ENCODE assay signal across 21 cellular contexts in genomic region chr5:178777557-178777956, GRCh38. TPM values are rescaled to one million over a fixed set of nuclear protein-coding genes. Genes with fewer than 3 reads are reported as not detected.
A peak's percentile ranks its signal among the peaks of the same experiment; 100 is the strongest.
DNase-seq lines count a peak whose midpoint lies in the region; ATAC-seq, FAIRE-seq and TF ChIP-seq lines count a peak whose summit lies in the region.
"Had no signal": no experiment of that assay in that cellular context is flagged by ENCODE, and none has a peak within 500 bp of the region (broad histone marks: within the 10 kb centered on the region; RNA-seq: fewer than 3 reads in every experiment).

No MANE protein-coding gene starts in this region.

- in situ Hi-C loops in HepG2 (cut with HindIII; ENCODE audit: extremely low pct_ligation_motif_present, low pct_unique_long_range_greater_than_20kb): no loop called here

- CTCF ChIA-PET in HepG2 (lab: Yijun Ruan, JAX; ENCODE audit: low intra/inter-chr PET ratio, low total read pairs): no interaction called here

- H4K20me1 ChIP-seq in DND-41 (ENCODE audit: insufficient read depth, low read length) (no peaks in the 10 kb centered on the region), HepG2 (ENCODE audit: insufficient read depth, low read length) (no peaks in the 10 kb centered on the region)

- POLR2A ChIA-PET in HepG2 (lab: Yijun Ruan, JAX): no interaction called here

- FAIRE-seq in HepG2 (lab: Jason Lieb, UNC): no peak
- FAIRE-seq: GM18507 had no signal

- TF ChIP-seq RAD21 in HepG2 (CRISPR knock-in tag; IDR thresholded peaks at IDR 0.05): no peak

- no peak overlapping the region for H3K4me3 ChIP-seq in DND-41 (ENCODE audit: low read depth in 1 of 2, low read length in 2 of 2)
- H3K4me3 ChIP-seq in adrenal gland: no peak overlapping the region
- H3K4me3 ChIP-seq in HepG2 (replicated peaks in 1 of 3; ENCODE audit: insufficient read depth in 1 of 3, low read depth in 2 of 3, low read length in 3 of 3): no peak overlapping the region
- H3K4me3 ChIP-seq in colonic mucosa: no peak overlapping the region
- H3K4me3 ChIP-seq: breast epithelium, neural progenitor cell had no signal

- H3K27me3 ChIP-seq in DND-41 (ENCODE audit: insufficient read depth, low read length, poor library complexity) (peaks cover 5% of the 10 kb centered on the region), adrenal gland (no peaks in the 10 kb centered on the region), HepG2 (ENCODE audit: control insufficient read depth in 1 of 2, insufficient read depth in 2 of 2, low read length in 2 of 2) (peaks cover 7 to 21% of the 10 kb centered on the region in 2 experiments; a peak in 3 of 5 replicates), colonic mucosa (no peaks in the 10 kb centered on the region)
- H3K27me3 ChIP-seq: breast epithelium, neural progenitor cell had no signal

- H3K27ac ChIP-seq in DND-41 (ENCODE audit: low read length): no peak overlapping the region
- no peak overlapping the region for H3K27ac ChIP-seq in adrenal gland
- no peak overlapping the region for H3K27ac ChIP-seq in HepG2 (ENCODE audit: extremely low read length, insufficient read depth, low read length)
- H3K27ac ChIP-seq in colonic mucosa: no peak overlapping the region
- H3K27ac ChIP-seq: breast epithelium, neural progenitor cell, WERI-Rb-1 had no signal

- TF ChIP-seq POLR2A in adrenal gland (IDR thresholded peaks at IDR 0.05) (no peak), HepG2 (IDR thresholded peaks at IDR 0.05; ENCODE audit: insufficient read depth in 1 of 2, low read depth in 2 of 2, low read length in 2 of 2) (no peak)

- TF ChIP-seq EP300 in HepG2 (IDR thresholded peaks at IDR 0.05; ENCODE audit: low read depth in 2 of 2, low read length in 2 of 2): no peak
- TF ChIP-seq EP300 in HepG2 (CRISPR knock-in tag; IDR thresholded peaks at IDR 0.05; ENCODE audit: borderline replicate concordance): no peak

- DNase-seq in DND-41: peak; percentile 34
- peak; percentile 99 for DNase-seq in MV-4-11 (lab: John Stamatoyannopoulos, UW)
- peak in 5 of 7 donors; percentile 16 to 57 (median 26) for DNase-seq in adrenal gland
- no peak for DNase-seq in sciatic nerve (ENCODE audit: low spot score)
- DNase-seq in HepG2 (ENCODE audit: low spot score): no peak
- no peak for DNase-seq in amniotic stem cell (lab: John Stamatoyannopoulos, UW)
- DNase-seq in colonic mucosa: no peak
- DNase-seq: activated CD4-positive, alpha-beta memory T cell treated with anti-CD3 and anti-CD28 coated beads, Interleukin-2, amount 10 ng/mL, durations not matched to agents 7 days and 5 days; activated T-cell treated with anti-CD3 and anti-CD28 coated beads, Interleukin-2, amount 50 U/mL, for 4 hours; Karpas-422; NCI-H2171; NCI-H526 treated with DMSO at 0.1 percent for 48 hours; PC-3; SHP77 treated with DMSO at 0.1 percent for 48 hours; stimulated activated CD4-positive, alpha-beta T cell treated with anti-CD3 and anti-CD28 coated beads, Interleukin-12 subunit alpha, Interleukin-12 subunit beta, amount 100 ng/mL, for 4 hours; stimulated activated CD8-positive, alpha-beta memory T cell treated with anti-CD3 and anti-CD28 coated beads, Interleukin-4, amount 100 ng/mL, for 48 hours; T-helper 17 cell; WERI-Rb-1 had no signal

- H3K36me3 ChIP-seq in DND-41 (ENCODE audit: insufficient read depth, low read length) (no peaks in the 10 kb centered on the region), adrenal gland (replicated peaks in 1 of 2) (no peaks in the 10 kb centered on the region), HepG2 (replicated peaks in 1 of 2; ENCODE audit: control insufficient read depth in 1 of 2, insufficient read depth in 2 of 2, low read length in 2 of 2) (no peaks in the 10 kb centered on the region), colonic mucosa (no peaks in the 10 kb centered on the region)
- H3K36me3 ChIP-seq: breast epithelium, neural progenitor cell, WERI-Rb-1 had no signal

- 58 to 73% (median 65%) methylated on average over 8 of the region's 8 CpGs for WGBS in adrenal gland, 4 donors
- 87% methylated on average over 8 of the region's 8 CpGs for WGBS in HepG2 (ENCODE audit: low lambda C conversion rate)

- no peak for TF ChIP-seq CTCF in DND-41 (IDR thresholded peaks at IDR 0.05; ENCODE audit: borderline replicate concordance, extremely low read depth, low read length, poor library complexity, severe bottlenecking)
- TF ChIP-seq CTCF in adrenal gland (IDR thresholded peaks at IDR 0.05): no peak
- no peak for TF ChIP-seq CTCF in HepG2 (CRISPR knock-in tag; IDR thresholded peaks at IDR 0.05)
- no peak for TF ChIP-seq CTCF in colonic mucosa (IDR thresholded peaks at IDR 0.05)

- H2AFZ ChIP-seq in DND-41 (ENCODE audit: low read depth, low read length): no peak overlapping the region
- H2AFZ ChIP-seq in HepG2 (ENCODE audit: low read length): no peak overlapping the region
- H2AFZ ChIP-seq: neural progenitor cell had no signal

- H3K4me1 ChIP-seq in DND-41 (ENCODE audit: insufficient read depth, low read length) (no peaks in the 10 kb centered on the region), adrenal gland (replicated peaks in 1 of 2) (no peaks in the 10 kb centered on the region), HepG2 (ENCODE audit: insufficient read depth, low read length) (peaks cover 23% of the 10 kb centered on the region), colonic mucosa (no peaks in the 10 kb centered on the region)
- H3K4me1 ChIP-seq: breast epithelium, neural progenitor cell had no signal

- H3K79me2 ChIP-seq in DND-41 (ENCODE audit: insufficient read depth, low read length): no peaks in the 10 kb centered on the region
- H3K79me2 ChIP-seq in HepG2 (ENCODE audit: insufficient read depth, low read length): no peaks in the 10 kb centered on the region

- BruUV-seq in HepG2 (replicated peaks; lab: Mats Ljungman, UMichigan): no TSS peak

- H3K9ac ChIP-seq in DND-41 (ENCODE audit: low read depth, low read length): no peak overlapping the region
- no peak overlapping the region for H3K9ac ChIP-seq in HepG2 (ENCODE audit: insufficient read depth, low read depth, low read length)
- no peak overlapping the region for H3K9ac ChIP-seq in colonic mucosa (ENCODE audit: low read depth in 2 of 2, low read length in 2 of 2)
- H3K9ac ChIP-seq: neural progenitor cell had no signal

- ATAC-seq in DND-41 (ENCODE audit: insufficient read depth, low read depth) (peak; percentile 68), sciatic nerve (peak; percentile 46), HepG2 (no peak)
- ATAC-seq: activated T-cell treated with anti-CD3 and anti-CD28 coated beads, Interleukin-2, amount 50 U/mL, for 4 hours; PC-3; T-helper 17 cell had no signal

- H3K4me2 ChIP-seq in DND-41 (ENCODE audit: insufficient read depth, low read length) (no peak overlapping the region), HepG2 (ENCODE audit: low read depth, low read length) (no peak overlapping the region)
- H3K4me2 ChIP-seq: neural progenitor cell had no signal

- intact Hi-C loops in adrenal gland (cut with DNase I): no loop called here
- intact Hi-C loops in sciatic nerve (cut with DNase I): no loop called here
- intact Hi-C loops in HepG2 (cut with micrococcal nuclease; ENCODE audit: unreplicated experiment): no loop called here
- intact Hi-C loops in colonic mucosa (cut with DNase I): no loop called here

- no peaks in the 10 kb centered on the region for H3K9me3 ChIP-seq in DND-41 (ENCODE audit: insufficient read depth, low read length, severe bottlenecking)
- no peaks in the 10 kb centered on the region for H3K9me3 ChIP-seq in adrenal gland (replicated peaks in 1 of 3)
- H3K9me3 ChIP-seq in HepG2 (ENCODE audit: low read length): no peaks in the 10 kb centered on the region
- H3K9me3 ChIP-seq in colonic mucosa: no peaks in the 10 kb centered on the region
- H3K9me3 ChIP-seq: breast epithelium had no signal

TF ChIP-seq in HepG2, 621 proteins besides CTCF, POLR2A, EP300 and RAD21:
- no peak for TF ChIP-seq ZNF562 (CRISPR knock-in tag; IDR thresholded peaks at IDR 0.05; ENCODE audit: borderline replicate concordance)
TF ChIP-seq in HepG2: peak in this region for 0.

RNA-seq across cellular contexts. Expression of gene ZNF354A, which starts 47.1 kb away (rescaled TPM):
- 1 to 10 TPM; 3.1 to 9.2 (median 5.3) TPM for total RNA-seq in adrenal gland
- 10 to 100 TPM in 2 of 3 donors, 1 to 10 TPM in 1; 8.5 to 18.7 (median 10.6) TPM for polyA plus RNA-seq in adrenal gland
- total RNA-seq in sciatic nerve: 12.0 TPM
- 3.1 TPM in 2 replicates for total RNA-seq in HepG2 (2016; rRNA removed; fragmentation: Illumina TruSeq; extraction: Trizol)
- 2.9 and 4.1 TPM in 2 replicates for total RNA-seq in HepG2 (2016; cell fraction: cytosol; rRNA removed; fragmentation: Illumina TruSeq; extraction: Trizol; ENCODE audit: low read depth)
- 3.3 and 3.7 TPM in 2 replicates for total RNA-seq in HepG2 (2016; cell fraction: insoluble cytoplasmic fraction; rRNA removed; fragmentation: Illumina TruSeq; extraction: Trizol)
- 2.7 and 3.3 TPM in 2 replicates for total RNA-seq in HepG2 (2016; cell fraction: membrane; rRNA removed; fragmentation: Illumina TruSeq; extraction: Trizol)
- 4.3 and 4.4 TPM in 2 replicates for total RNA-seq in HepG2 (2016; cell fraction: nucleus; rRNA removed; fragmentation: Illumina TruSeq; extraction: Trizol)
- 2.9 TPM in 2 replicates for polyA plus RNA-seq in HepG2 (2011; rRNA removed)
- 1.2 and 1.7 TPM in 2 replicates for polyA plus RNA-seq in HepG2 (2011; cell fraction: cytosol; rRNA removed)
- polyA plus RNA-seq in HepG2 (2011; cell fraction: nucleus; rRNA removed): 3.6 and 4.6 TPM in 2 replicates
- 2.2 and 3.0 TPM in 2 replicates for polyA plus RNA-seq in HepG2 (2012)
- 0.36 and 0.38 TPM in 2 replicates for polyA plus RNA-seq in HepG2 (2016; cell fraction: cytosol; fragmentation: Illumina TruSeq; extraction: Trizol; ENCODE audit: low read depth)
- 3.9 and 4.9 TPM in 2 replicates for polyA plus RNA-seq in HepG2 (2016; cell fraction: insoluble cytoplasmic fraction; fragmentation: Illumina TruSeq; extraction: Trizol; ENCODE audit: low read depth)
- 1.2 and 1.5 TPM in 2 replicates for polyA plus RNA-seq in HepG2 (2016; cell fraction: membrane; fragmentation: Illumina TruSeq; extraction: Trizol; ENCODE audit: low read depth)
- 10.8 and 11.3 TPM in 2 replicates for polyA plus RNA-seq in HepG2 (2016; cell fraction: nucleus; fragmentation: Illumina TruSeq; extraction: Trizol; ENCODE audit: insufficient read depth, low read depth)
- polyA minus RNA-seq in HepG2 (2011; rRNA and poly(A)+ RNA removed; ENCODE audit: low replicate concordance): 2.3 TPM in 2 replicates
- polyA minus RNA-seq in HepG2 (2011; cell fraction: cytosol; rRNA and poly(A)+ RNA removed): 1.5 and 2.0 TPM in 2 replicates
- 3.6 and 5.3 TPM in 2 replicates for polyA minus RNA-seq in HepG2 (2011; cell fraction: nucleus; rRNA and poly(A)+ RNA removed)
- 1 to 10 TPM; 6.2 to 7.4 TPM for total RNA-seq in colonic mucosa

Comparison
In these comparisons a context has a peak if more than half of its experiments do, and no peak if none do; other contexts are left out.
1. DNase-seq: peak in DND-41 (single experiment), MV-4-11 (single experiment) and adrenal gland (5 of 7); none in sciatic nerve (single experiment), HepG2 (single experiment), amniotic stem cell (single experiment) and colonic mucosa (single experiment).